ENCODE assay signal across 1 cellular context in genomic region chr10:25068152-25069058, GRCh38.
A peak's percentile ranks its signal among the peaks of the same experiment; 100 is the strongest.
TF ChIP-seq lines count a peak whose summit lies in the region.

No MANE protein-coding gene starts in this region.

TF ChIP-seq in HEK293, 187 proteins besides CTCF, POLR2A, EP300 and RAD21 (continued from another document and continues in another):
- no peak for TF ChIP-seq ZNF561 (tag by site-specific recombination; IDR thresholded peaks at IDR 0.05; ENCODE audit: borderline replicate concordance)
- no peak for TF ChIP-seq GLIS1 (tag by site-specific recombination; IDR thresholded peaks at IDR 0.05)
- TF ChIP-seq ATF2 (tag by site-specific recombination; IDR thresholded peaks at IDR 0.05; ENCODE audit: low read depth) = peak; percentile 88
- no peak for TF ChIP-seq ZNF426 (tag by site-specific recombination; IDR thresholded peaks at IDR 0.05)
- no peak for TF ChIP-seq YY2 (tag by site-specific recombination; IDR thresholded peaks at IDR 0.05)
- no peak for TF ChIP-seq ZNF548 (tag by site-specific recombination; IDR thresholded peaks at IDR 0.05)
- no peak for TF ChIP-seq ZNF174 (tag by site-specific recombination; IDR thresholded peaks at IDR 0.05)
- TF ChIP-seq OSR2 (tag by site-specific recombination; IDR thresholded peaks at IDR 0.05) = no peak
- TF ChIP-seq ZSCAN23 (tag by site-specific recombination; IDR thresholded peaks at IDR 0.05) = no peak
- peak; percentile 92 for TF ChIP-seq ZNF629 (tag by site-specific recombination; IDR thresholded peaks at IDR 0.05)
- peak; percentile 54 for TF ChIP-seq ZNF518A (tag by site-specific recombination; conservative IDR thresholded peaks at IDR 0.05; ENCODE audit: low read depth)
- TF ChIP-seq ZEB2 (tag by site-specific recombination; IDR thresholded peaks at IDR 0.05) = peak; percentile 81
- TF ChIP-seq ZBTB17 (tag by site-specific recombination; IDR thresholded peaks at IDR 0.05) = no peak
- no peak for TF ChIP-seq ZNF624 (tag by site-specific recombination; IDR thresholded peaks at IDR 0.05)
- TF ChIP-seq ZNF677 (tag by site-specific recombination; IDR thresholded peaks at IDR 0.05) = no peak
- no peak for TF ChIP-seq ZNF830 (tag by site-specific recombination; IDR thresholded peaks at IDR 0.05; ENCODE audit: low read depth)
- no peak for TF ChIP-seq ZNF266 (tag by site-specific recombination; IDR thresholded peaks at IDR 0.05; ENCODE audit: low read depth)
- TF ChIP-seq SCRT1 (tag by site-specific recombination; IDR thresholded peaks at IDR 0.05; ENCODE audit: borderline replicate concordance) = no peak
- TF ChIP-seq ZNF140 (tag by site-specific recombination; IDR thresholded peaks at IDR 0.05) = no peak
- no peak for TF ChIP-seq ZBTB48 (tag by site-specific recombination; IDR thresholded peaks at IDR 0.05)
- no peak for TF ChIP-seq ZBTB44 (tag by site-specific recombination; IDR thresholded peaks at IDR 0.05)
- no peak for TF ChIP-seq ZNF707 (tag by site-specific recombination; IDR thresholded peaks at IDR 0.05)
- TF ChIP-seq RBAK (tag by site-specific recombination; IDR thresholded peaks at IDR 0.05) = no peak
- no peak for TF ChIP-seq ZFP41 (tag by site-specific recombination; IDR thresholded peaks at IDR 0.05; ENCODE audit: borderline replicate concordance)
- TF ChIP-seq ZNF645 (tag by site-specific recombination; IDR thresholded peaks at IDR 0.05) = no peak
- no peak for TF ChIP-seq ZSCAN4 (tag by site-specific recombination; IDR thresholded peaks at IDR 0.05)
- TF ChIP-seq ZNF362 (tag by site-specific recombination; IDR thresholded peaks at IDR 0.05) = peak; percentile 96
- TF ChIP-seq TSHZ1 (tag by site-specific recombination; IDR thresholded peaks at IDR 0.05; ENCODE audit: borderline replicate concordance) = no peak
- no peak for TF ChIP-seq ZNF248 (tag by site-specific recombination; IDR thresholded peaks at IDR 0.05)
- TF ChIP-seq ZBTB20 (tag by site-specific recombination; IDR thresholded peaks at IDR 0.05) = no peak
- TF ChIP-seq ZNF473 (tag by site-specific recombination; IDR thresholded peaks at IDR 0.05) = no peak
- TF ChIP-seq ZNF654 (tag by site-specific recombination; IDR thresholded peaks at IDR 0.05; ENCODE audit: low read depth) = no peak
- TF ChIP-seq GLI4 (tag by site-specific recombination; IDR thresholded peaks at IDR 0.05) = no peak
- TF ChIP-seq ZNF146 (tag by site-specific recombination; IDR thresholded peaks at IDR 0.05) = no peak
- TF ChIP-seq ZNF530 (tag by site-specific recombination; IDR thresholded peaks at IDR 0.05; ENCODE audit: low read depth) = no peak
- TF ChIP-seq ZSCAN5A (tag by site-specific recombination; IDR thresholded peaks at IDR 0.05) = no peak
- TF ChIP-seq ZNF664 (tag by site-specific recombination; IDR thresholded peaks at IDR 0.05) = peak; percentile 51; the same call in 1 of the 2 replicates
- no peak for TF ChIP-seq ZBTB6 (tag by site-specific recombination; IDR thresholded peaks at IDR 0.05)
- TF ChIP-seq ZBTB1 (tag by site-specific recombination; IDR thresholded peaks at IDR 0.05) = no peak
- no peak for TF ChIP-seq ZNF501 (tag by site-specific recombination; IDR thresholded peaks at IDR 0.05)
- TF ChIP-seq MYNN (tag by site-specific recombination; IDR thresholded peaks at IDR 0.05; ENCODE audit: borderline replicate concordance) = no peak
- peak; percentile 57; the same call in 1 of the 2 replicates for TF ChIP-seq INSM2 (tag by site-specific recombination; IDR thresholded peaks at IDR 0.05)
- TF ChIP-seq WT1 (tag by site-specific recombination; IDR thresholded peaks at IDR 0.05) = 0 out of 2 replicates have a peak, but pooled peaks have one; percentile 11
